19 cellular contexts compared by ENCODE assay signal in genomic region chr5:128318691-128319090, GRCh38.
DNase-seq lines count a peak whose midpoint lies in the region; ATAC-seq, FAIRE-seq and TF ChIP-seq lines count a peak whose summit lies in the region.
"Had no signal": no experiment of that assay in that cellular context is flagged by ENCODE, and none has a peak within 500 bp of the region (broad histone marks: within the 10 kb centered on the region; RNA-seq: fewer than 3 reads in every experiment).

No MANE protein-coding gene starts in this region.

- peak; percentile 74 for ATAC-seq in foreskin keratinocyte
- no peak for ATAC-seq in GM18868 (IDR thresholded peaks at IDR 0.05; ENCODE audit: unreplicated experiment)
- ATAC-seq: GM23338, HCT116 had no signal

- DNase-seq in HPDE6-E6E7 (ENCODE audit: extremely low spot score) (peak; percentile 45), RWPE1 (ENCODE audit: low spot score) (peak; percentile 86), bronchial epithelial cell (ENCODE audit: low read depth) (peak; percentile 89), foreskin keratinocyte (peak; percentile 82 to 94), EL (no peak), NCI-H510A (lab: John Stamatoyannopoulos, UW) (no peak), superior temporal gyrus (ENCODE audit: extremely low spot score) (no peak)
- DNase-seq: C1 segment of cervical spinal cord; Calu3; CD4-positive, alpha-beta memory T cell; COR-L47; DMS53; DMS79 treated with DMSO at 0.1 percent for 48 hours; H9 had no signal

- H3K4me1 ChIP-seq in foreskin keratinocyte = peaks cover 28% of the 10 kb centered on the region

- no peak overlapping the region for H3K27ac ChIP-seq in RWPE1
- H3K27ac ChIP-seq in foreskin keratinocyte = peak overlapping the region; percentile 40

- CTCF ChIA-PET in RWPE1 (lab: Yijun Ruan, JAX) = no interaction called here

- POLR2A ChIA-PET in RWPE1 (lab: Yijun Ruan, JAX; ENCODE audit: low non-redundant PET) = no interaction called here

- no peaks in the 10 kb centered on the region for H3K36me3 ChIP-seq in bronchial epithelial cell (ENCODE audit: control insufficient read depth, insufficient read depth, low read length)

- H3K27me3 ChIP-seq in bronchial epithelial cell (ENCODE audit: control insufficient read depth, insufficient read depth, low read length) (no peaks in the 10 kb centered on the region), foreskin keratinocyte (no peaks in the 10 kb centered on the region)

- H3K4me3 ChIP-seq in bronchial epithelial cell (ENCODE audit: low read depth, low read length) = no peak overlapping the region
- H3K4me3 ChIP-seq: GM23338 had no signal

- no peak for FAIRE-seq in bronchial epithelial cell (lab: Jason Lieb, UNC)
- FAIRE-seq: GM12892, GM19239 had no signal

- no peak for TF ChIP-seq CTCF in RWPE1 (conservative IDR thresholded peaks at IDR 0.05; ENCODE audit: low read depth)
- TF ChIP-seq CTCF in bronchial epithelial cell (IDR thresholded peaks at IDR 0.05; ENCODE audit: insufficient read depth, low read length, severe bottlenecking) = no peak
- TF ChIP-seq CTCF in foreskin keratinocyte (conservative IDR thresholded peaks at IDR 0.05) = no peak

Comparison
In these comparisons a context has a peak if more than half of its experiments do, and no peak if none do; other contexts are left out.
1. DNase-seq: peak in HPDE6-E6E7 (single experiment), RWPE1 (single experiment), bronchial epithelial cell (single experiment) and foreskin keratinocyte (2 of 2); none in EL (single experiment), NCI-H510A (single experiment) and superior temporal gyrus (single experiment).